Comparison of ENCODE assay signal across 11 cellular contexts in the genomic region with DNA sequence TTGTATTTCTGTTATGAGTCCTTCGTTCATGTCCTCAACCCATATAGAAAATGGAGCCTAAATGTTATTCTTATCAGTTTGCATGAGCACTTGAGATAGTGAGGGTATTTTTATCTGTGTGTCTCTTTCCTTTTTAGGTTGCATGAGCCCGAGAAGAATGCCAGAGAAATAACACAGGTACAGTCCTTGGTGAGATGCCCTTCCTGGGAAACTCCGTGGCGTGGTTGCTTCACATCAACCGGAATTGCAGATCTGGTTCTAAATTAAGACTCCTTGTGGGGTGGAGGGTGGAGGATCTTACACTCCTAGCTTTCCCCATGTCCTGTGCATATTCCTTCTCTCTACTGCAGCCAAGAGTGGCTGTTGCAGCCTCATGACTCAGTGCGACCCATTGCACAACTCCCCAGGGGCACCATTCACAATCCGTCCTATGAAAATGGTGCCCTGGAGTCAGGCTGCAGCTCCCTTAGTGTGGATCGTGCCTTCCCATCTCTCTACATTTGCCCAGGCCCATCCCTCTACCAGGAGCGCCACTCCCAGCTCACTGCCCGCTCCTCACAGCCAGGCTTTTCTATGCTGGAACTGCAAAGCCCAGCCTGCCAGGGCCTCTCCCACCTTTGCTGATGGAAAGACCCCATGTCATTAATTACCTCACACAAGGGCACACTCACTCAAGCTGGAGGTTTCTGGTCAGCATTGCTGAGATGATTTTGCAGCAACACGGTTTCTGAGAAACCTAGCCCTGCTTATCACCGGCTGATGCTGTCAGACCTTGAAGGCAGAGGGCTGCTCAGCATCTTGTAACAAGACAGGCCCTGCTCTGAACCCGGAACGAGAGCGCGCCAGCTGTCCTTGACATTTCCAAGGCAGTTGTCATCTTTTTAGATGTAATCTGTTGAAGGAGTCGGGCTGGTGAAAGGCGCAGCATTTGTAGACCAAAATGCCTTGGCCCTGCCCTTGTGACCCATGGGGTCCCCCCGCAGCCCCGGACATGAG. TPM values are rescaled to one million over a fixed set of nuclear protein-coding genes. Genes with fewer than 3 reads are reported as not detected.
A peak's percentile ranks its signal among the peaks of the same experiment; 100 is the strongest.
DNase-seq lines count a peak whose midpoint lies in the region; ATAC-seq, FAIRE-seq and TF ChIP-seq lines count a peak whose summit lies in the region.
"Had no signal": no experiment of that assay in that cellular context is flagged by ENCODE, and none has a peak within 500 bp of the region (broad histone marks: within the 10 kb centered on the region; RNA-seq: fewer than 3 reads in every experiment).

No MANE protein-coding gene starts in this region.

- DNase-seq in AG09319 (ENCODE audit: extremely low read depth, low read depth) (peak; percentile 60), RPMI7951 (ENCODE audit: low read depth) (peak; percentile 94), fibroblast of peridontal ligament (ENCODE audit: extremely low read depth) (peak; percentile 88), pancreas (peak in 1 of 6 donors; percentile 44), DMS153 treated with DMSO at 0.1 percent for 48 hours (lab: John Stamatoyannopoulos, UW; ENCODE audit: unreplicated experiment) (no peak), NCI-H1105 (lab: John Stamatoyannopoulos, UW) (no peak), COLO668 (lab: John Stamatoyannopoulos, UW; ENCODE audit: unreplicated experiment) (no peak)
- DNase-seq: amniotic stem cell; NCI-H2029 treated with DMSO at 0.1 percent for 48 hours; stimulated activated CD4-positive, alpha-beta T cell treated with anti-CD3 and anti-CD28 coated beads, Interleukin-2, amount 100 ng/mL, for 24 hours had no signal

- peaks cover 0 to 3% (median 0%) of the 10 kb centered on the region in 3 donors for H3K4me1 ChIP-seq in pancreas

- peak overlapping the region in 2 of 4 donors; percentile 2 to 18 for H3K27ac ChIP-seq in pancreas

- no peaks in the 10 kb centered on the region for H3K27me3 ChIP-seq in pancreas

- no peaks in the 10 kb centered on the region for H3K36me3 ChIP-seq in pancreas

- intact Hi-C loops in pancreas (cut with DNase I), result no loop called here

- no peak for TF ChIP-seq CTCF in AG09319 (IDR thresholded peaks at IDR 0.05; ENCODE audit: low read depth, low read length)
- no peak for TF ChIP-seq CTCF in pancreas (IDR thresholded peaks at IDR 0.05)

- FAIRE-seq in pancreas (lab: Jason Lieb, UNC), result no peak

- no peaks in the 10 kb centered on the region for H3K9me3 ChIP-seq in pancreas

- WGBS in pancreas, 2 donors, result 62 to 65% methylated on average over 20 of the region's 20 CpGs

- H3K4me3 ChIP-seq in pancreas, result no peak overlapping the region

- ATAC-seq in pancreas (peak in 3 of 4 donors; percentile 31 to 63 (median 52)), HG03039 (IDR thresholded peaks at IDR 0.05; ENCODE audit: unreplicated experiment) (no peak)

RNA-seq across cellular contexts. Expression of gene SIRPA, which starts 39.7 kb away (rescaled TPM):
- 7.0 and 8.5 TPM in 2 replicates for total RNA-seq in RPMI7951 (2014; rRNA removed; shearing (Covaris generic))
- 10 to 100 TPM in 2 of 6 donors, 1 to 10 TPM in 4; 7.2 to 25.8 (median 8.5) TPM for total RNA-seq in pancreas
- 10 to 100 TPM in 1 of 2 donors, 1 to 10 TPM in 1; 8.6 to 13.1 TPM for polyA plus RNA-seq in pancreas

RNA-seq across cellular contexts. Expression of gene PDYN, which starts 59.0 kb away (rescaled TPM):
- not detected in 2 replicates for total RNA-seq in RPMI7951 (2014; rRNA removed; shearing (Covaris generic))
- not detected for total RNA-seq in pancreas
- polyA plus RNA-seq in pancreas, result not detected

Comparison
In these comparisons a context has a peak if more than half of its experiments do, and no peak if none do; other contexts are left out.
1. DNase-seq: peak in AG09319 (single experiment), RPMI7951 (single experiment) and fibroblast of peridontal ligament (single experiment); none in DMS153 treated with DMSO at 0.1 percent for 48 hours (single experiment), NCI-H1105 (single experiment) and COLO668 (single experiment).